8 cellular contexts compared by ENCODE assay signal in genomic region chr10:110426294-110427153, GRCh38.
DNase-seq lines count a peak whose midpoint lies in the region; ATAC-seq and TF ChIP-seq lines count a peak whose summit lies in the region.

No MANE protein-coding gene starts in this region.

- no peak overlapping the region for H3K4me3 ChIP-seq in right cardiac atrium (ENCODE audit: low read length)
- H3K4me3 ChIP-seq in tibial nerve = no peak overlapping the region

- CTCF ChIA-PET in activated CD4-positive, alpha-beta memory T cell treated with anti-CD3 and anti-CD28 coated beads, Interleukin-2, amount 10 ng/mL, durations not matched to agents 7 days and 5 days (lab: Charles Lee) = interaction anchor here (1.0 to 1.6 kb wide), 6 partner anchors 10 to 75 kb away, joined by 3 to 8 read pairs (median 4); no protein-coding TSS in a partner anchor

- H3K27ac ChIP-seq in right cardiac atrium (ENCODE audit: low read length) (no peak overlapping the region), tibial nerve (peak overlapping the region; percentile 66 to 92 (median 85))

- H3K27ac Mint-ChIP-seq in activated naive CD4-positive, alpha-beta T cell treated with anti-CD3 and anti-CD28 coated beads, Interleukin-2, amount 50 U/mL, for 24 hours = peak overlapping the region; percentile 80
- peak overlapping the region; percentile 74 for H3K27ac Mint-ChIP-seq in activated CD4-positive, alpha-beta memory T cell treated with anti-CD3 and anti-CD28 coated beads, Interleukin-2, amount 10 ng/mL, durations not matched to agents 7 days and 5 days

- peak; percentile 16 for TF ChIP-seq EP300 in tibial nerve (IDR thresholded peaks at IDR 0.05)

- POLR2A ChIA-PET in activated CD4-positive, alpha-beta memory T cell treated with anti-CD3 and anti-CD28 coated beads, Interleukin-2, amount 10 ng/mL, durations not matched to agents 7 days and 5 days (lab: Charles Lee) = interaction anchor here (0.7 to 4.1 kb wide), 13 partner anchors 12 to 93 kb away, joined by 3 to 33 read pairs (median 4); no protein-coding TSS in a partner anchor

- intact Hi-C loops in right cardiac atrium (cut with DNase I) = no loop called here

- peak in 2 of 5 experiments; percentile 7 to 35 for TF ChIP-seq CTCF in tibial nerve (IDR thresholded peaks at IDR 0.05)

- no peaks in the 10 kb centered on the region for H3K9me3 Mint-ChIP-seq in activated naive CD4-positive, alpha-beta T cell treated with anti-CD3 and anti-CD28 coated beads, Interleukin-2, amount 50 U/mL, for 24 hours
- no peaks in the 10 kb centered on the region for H3K9me3 Mint-ChIP-seq in activated CD4-positive, alpha-beta memory T cell treated with anti-CD3 and anti-CD28 coated beads, Interleukin-2, amount 10 ng/mL, durations not matched to agents 7 days and 5 days

- DNase-seq in activated naive CD4-positive, alpha-beta T cell (lab: John Stamatoyannopoulos, UW) = no peak
- DNase-seq in activated CD4-positive, alpha-beta memory T cell treated with anti-CD3 and anti-CD28 coated beads, Interleukin-2, amount 10 ng/mL, durations not matched to agents 7 days and 5 days = no peak
- peak in 2 of 3 donors; percentile 45 to 46 for DNase-seq in right cardiac atrium
- DNase-seq in tibial nerve (ENCODE audit: low spot score in 2 of 2) = peak in 1 of 2 donors; percentile 55
- DNase-seq in GDM1 (lab: John Stamatoyannopoulos, UW) = no peak
- DNase-seq in A172 (ENCODE audit: low spot score) = no peak

- H3K4me1 ChIP-seq in right cardiac atrium (ENCODE audit: control insufficient read depth, insufficient read depth, low read length) (peaks cover 6% of the 10 kb centered on the region), tibial nerve (peaks cover 0 to 36% (median 13%) of the 10 kb centered on the region in 4 donors)

- no peaks in the 10 kb centered on the region for H3K27me3 Mint-ChIP-seq in activated naive CD4-positive, alpha-beta T cell treated with anti-CD3 and anti-CD28 coated beads, Interleukin-2, amount 50 U/mL, for 24 hours
- H3K27me3 Mint-ChIP-seq in activated CD4-positive, alpha-beta memory T cell treated with anti-CD3 and anti-CD28 coated beads, Interleukin-2, amount 10 ng/mL, durations not matched to agents 7 days and 5 days = no peaks in the 10 kb centered on the region

- no peaks in the 10 kb centered on the region for H3K36me3 Mint-ChIP-seq in activated naive CD4-positive, alpha-beta T cell treated with anti-CD3 and anti-CD28 coated beads, Interleukin-2, amount 50 U/mL, for 24 hours
- peaks cover 2% of the 10 kb centered on the region for H3K36me3 Mint-ChIP-seq in activated CD4-positive, alpha-beta memory T cell treated with anti-CD3 and anti-CD28 coated beads, Interleukin-2, amount 10 ng/mL, durations not matched to agents 7 days and 5 days (ENCODE audit: low read depth)

- H3K9me3 ChIP-seq in right cardiac atrium (ENCODE audit: control insufficient read depth, low read length) (no peaks in the 10 kb centered on the region), tibial nerve (no peaks in the 10 kb centered on the region)

- WGBS in right cardiac atrium = 58% methylated on average over 12 of the region's 12 CpGs
- WGBS in tibial nerve, 2 donors = 46 to 48% methylated on average over 12 of the region's 12 CpGs

- no peaks in the 10 kb centered on the region for H3K27me3 ChIP-seq in right cardiac atrium (ENCODE audit: control insufficient read depth, insufficient read depth)
- no peaks in the 10 kb centered on the region for H3K27me3 ChIP-seq in tibial nerve

- ATAC-seq in right cardiac atrium (peak; percentile 19 to 84), GM19455 (IDR thresholded peaks at IDR 0.05; ENCODE audit: unreplicated experiment) (no peak)

- no peak for TF ChIP-seq POLR2A in tibial nerve (IDR thresholded peaks at IDR 0.05)

- H3K4me3 Mint-ChIP-seq in activated naive CD4-positive, alpha-beta T cell treated with anti-CD3 and anti-CD28 coated beads, Interleukin-2, amount 50 U/mL, for 24 hours = no peak overlapping the region
- H3K4me3 Mint-ChIP-seq in activated CD4-positive, alpha-beta memory T cell treated with anti-CD3 and anti-CD28 coated beads, Interleukin-2, amount 10 ng/mL, durations not matched to agents 7 days and 5 days = no peak overlapping the region

- peaks cover 26% of the 10 kb centered on the region for H3K4me1 Mint-ChIP-seq in activated naive CD4-positive, alpha-beta T cell treated with anti-CD3 and anti-CD28 coated beads, Interleukin-2, amount 50 U/mL, for 24 hours
- H3K4me1 Mint-ChIP-seq in activated CD4-positive, alpha-beta memory T cell treated with anti-CD3 and anti-CD28 coated beads, Interleukin-2, amount 10 ng/mL, durations not matched to agents 7 days and 5 days = peaks cover 79% of the 10 kb centered on the region

- H3K36me3 ChIP-seq in tibial nerve = no peaks in the 10 kb centered on the region

Comparison
In these comparisons a context has a peak if more than half of its experiments do, and no peak if none do; other contexts are left out.
1. DNase-seq: peak in right cardiac atrium (2 of 3); none in activated naive CD4-positive, alpha-beta T cell (0 of 4), activated CD4-positive, alpha-beta memory T cell treated with anti-CD3 and anti-CD28 coated beads, Interleukin-2, amount 10 ng/mL, durations not matched to agents 7 days and 5 days (single experiment), GDM1 (single experiment) and A172 (single experiment).